17 cellular contexts compared by ENCODE assay signal in the genomic region with DNA sequence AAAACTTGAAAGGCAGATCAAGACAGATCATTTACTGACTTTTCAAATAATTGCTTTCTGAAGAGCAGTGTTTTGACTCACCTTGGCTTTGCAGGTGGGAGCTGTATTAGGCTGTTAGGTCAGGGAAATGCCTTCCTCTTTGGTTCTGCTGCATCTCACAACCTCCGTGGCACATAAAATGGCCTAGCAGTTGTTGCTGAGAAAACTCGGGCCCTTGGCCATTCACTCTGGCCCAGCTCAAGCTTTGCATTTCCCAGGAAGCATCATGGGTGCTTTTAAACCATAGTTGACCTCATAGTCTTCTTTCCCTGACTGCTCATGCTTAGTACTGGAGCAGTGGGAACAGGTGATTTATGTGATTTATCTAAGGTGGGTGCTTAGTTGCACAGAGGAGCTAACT.
A peak's percentile ranks its signal among the peaks of the same experiment; 100 is the strongest.
DNase-seq lines count a peak whose midpoint lies in the region; ATAC-seq and TF ChIP-seq lines count a peak whose summit lies in the region.
"Had no signal": no experiment of that assay in that cellular context is flagged by ENCODE, and none has a peak within 500 bp of the region (broad histone marks: within the 10 kb centered on the region; RNA-seq: fewer than 3 reads in every experiment).

No MANE protein-coding gene starts in this region.

- TF ChIP-seq POLR2A in thyroid gland (IDR thresholded peaks at IDR 0.05), result no peak

- no peaks in the 10 kb centered on the region for H3K27me3 ChIP-seq in muscle layer of colon (ENCODE audit: control insufficient read depth in 1 of 2, insufficient read depth in 2 of 2, low read length in 2 of 2)
- no peaks in the 10 kb centered on the region for H3K27me3 ChIP-seq in thyroid gland

- H3K36me3 ChIP-seq in muscle layer of colon (ENCODE audit: insufficient read depth, low read length), result no peaks in the 10 kb centered on the region
- no peaks in the 10 kb centered on the region for H3K36me3 ChIP-seq in thyroid gland

- H3K4me3 ChIP-seq in coronary artery (peak overlapping the region; percentile 50), muscle layer of colon (ENCODE audit: low read depth in 1 of 2, low read length in 2 of 2) (no peak overlapping the region), thyroid gland (replicated peaks in 1 of 3) (no peak overlapping the region)

- POLR2A ChIA-PET in RWPE1 (lab: Yijun Ruan, JAX; ENCODE audit: low non-redundant PET), result no interaction called here

- intact Hi-C loops in thyroid gland (cut with DNase I), result no loop called here

- H3K27me3 Mint-ChIP-seq in activated T-helper 17 cell treated with anti-CD3 and anti-CD28 coated beads, Interleukin-2, amount 50 U/mL, for 72 hours, result no peaks in the 10 kb centered on the region
- H3K27me3 Mint-ChIP-seq: activated naive CD8-positive, alpha-beta T cell; CD4-positive, alpha-beta memory T cell; central memory CD8-positive, alpha-beta T cell; IgD-negative memory B cell had no signal

- no peak for DNase-seq in RWPE1 (ENCODE audit: low spot score)
- DNase-seq in coronary artery (ENCODE audit: low spot score), result no peak
- no peak for DNase-seq in thyroid gland
- no peak for DNase-seq in HPDE6-E6E7 (ENCODE audit: extremely low spot score)
- no peak for DNase-seq in mucosa of gallbladder (ENCODE audit: low spot score)
- DNase-seq: activated CD8-positive, alpha-beta memory T cell treated with anti-CD3 and anti-CD28 coated beads, Interleukin-2, amount 50 U/mL, for 48 hours; CD4-positive, alpha-beta memory T cell; H9; NCI-H1048; stimulated activated CD4-positive, alpha-beta T cell treated with anti-CD3 and anti-CD28 coated beads, Interleukin-4, amount 100 ng/mL, for 4 hours had no signal

- H3K4me1 ChIP-seq in muscle layer of colon (ENCODE audit: insufficient read depth, low read length) (peaks cover 45% of the 10 kb centered on the region), thyroid gland (peaks cover 43 to 67% of the 10 kb centered on the region in 2 donors)

- CTCF ChIA-PET in RWPE1 (lab: Yijun Ruan, JAX), result interaction anchor here (0.6 kb wide), 1 partner anchor 230 kb away, joined by 3 read pairs; no protein-coding TSS in a partner anchor

- H3K4me3 Mint-ChIP-seq in activated T-helper 17 cell treated with anti-CD3 and anti-CD28 coated beads, Interleukin-2, amount 50 U/mL, for 72 hours, result no peak overlapping the region
- H3K4me3 Mint-ChIP-seq: activated naive CD8-positive, alpha-beta T cell; CD4-positive, alpha-beta memory T cell; central memory CD8-positive, alpha-beta T cell; H9; T-helper 1 cell treated with Interleukin-12 subunit alpha and Interleukin-12 subunit beta and Interleukin-4 antibody, amounts not matched to agents 30 μg/mL and 1 μg/mL, for 36 hours had no signal

- TF ChIP-seq CTCF in RWPE1 (conservative IDR thresholded peaks at IDR 0.05; ENCODE audit: low read depth) (no peak), coronary artery (IDR thresholded peaks at IDR 0.05) (no peak), thyroid gland (IDR thresholded peaks at IDR 0.05) (no peak)

- H3K27ac ChIP-seq in RWPE1, result peak overlapping the region; percentile 73
- H3K27ac ChIP-seq in coronary artery, result peak overlapping the region; percentile 76 to 92
- peak overlapping the region; percentile 48 for H3K27ac ChIP-seq in muscle layer of colon (ENCODE audit: low read depth, low read length)
- H3K27ac ChIP-seq in thyroid gland, result peak overlapping the region; percentile 74 to 92 (median 88)

- H3K9me3 ChIP-seq in muscle layer of colon (ENCODE audit: low read length) (no peaks in the 10 kb centered on the region), thyroid gland (no peaks in the 10 kb centered on the region)

- peaks cover 10% of the 10 kb centered on the region for H3K36me3 Mint-ChIP-seq in activated T-helper 17 cell treated with anti-CD3 and anti-CD28 coated beads, Interleukin-2, amount 50 U/mL, for 72 hours (ENCODE audit: low read depth)
- H3K36me3 Mint-ChIP-seq: activated naive CD8-positive, alpha-beta T cell; CD4-positive, alpha-beta memory T cell had no signal

- H3K27ac Mint-ChIP-seq in activated T-helper 17 cell treated with anti-CD3 and anti-CD28 coated beads, Interleukin-2, amount 50 U/mL, for 72 hours, result no peak overlapping the region
- H3K27ac Mint-ChIP-seq: activated naive CD8-positive, alpha-beta T cell; CD4-positive, alpha-beta memory T cell; T-helper 1 cell treated with Interleukin-12 subunit alpha and Interleukin-12 subunit beta and Interleukin-4 antibody, amounts not matched to agents 30 μg/mL and 1 μg/mL, for 36 hours had no signal

- 59 to 85% methylated on average over 2 of the region's 2 CpGs for WGBS in thyroid gland, 2 donors

- peaks cover 47% of the 10 kb centered on the region for H3K4me1 Mint-ChIP-seq in activated T-helper 17 cell treated with anti-CD3 and anti-CD28 coated beads, Interleukin-2, amount 50 U/mL, for 72 hours

- H3K9me3 Mint-ChIP-seq in activated T-helper 17 cell treated with anti-CD3 and anti-CD28 coated beads, Interleukin-2, amount 50 U/mL, for 72 hours, result no peaks in the 10 kb centered on the region
- H3K9me3 Mint-ChIP-seq: CD4-positive, alpha-beta memory T cell; central memory CD8-positive, alpha-beta T cell; H9; IgD-negative memory B cell; T-helper 1 cell treated with Interleukin-12 subunit alpha and Interleukin-12 subunit beta and Interleukin-4 antibody, amounts not matched to agents 30 μg/mL and 1 μg/mL, for 36 hours had no signal

- no peak overlapping the region for H3K9ac ChIP-seq in muscle layer of colon (ENCODE audit: low read length)

- no peak for ATAC-seq in GM19324 (IDR thresholded peaks at IDR 0.05; ENCODE audit: low FRiP score, unreplicated experiment)
- ATAC-seq in activated T-helper 17 cell treated with anti-CD3 and anti-CD28 coated beads, Interleukin-2, amount 50 U/mL, for 72 hours (replicated peaks), result no peak
